ENCODE assay signal across 1 cellular context in the genomic region with DNA sequence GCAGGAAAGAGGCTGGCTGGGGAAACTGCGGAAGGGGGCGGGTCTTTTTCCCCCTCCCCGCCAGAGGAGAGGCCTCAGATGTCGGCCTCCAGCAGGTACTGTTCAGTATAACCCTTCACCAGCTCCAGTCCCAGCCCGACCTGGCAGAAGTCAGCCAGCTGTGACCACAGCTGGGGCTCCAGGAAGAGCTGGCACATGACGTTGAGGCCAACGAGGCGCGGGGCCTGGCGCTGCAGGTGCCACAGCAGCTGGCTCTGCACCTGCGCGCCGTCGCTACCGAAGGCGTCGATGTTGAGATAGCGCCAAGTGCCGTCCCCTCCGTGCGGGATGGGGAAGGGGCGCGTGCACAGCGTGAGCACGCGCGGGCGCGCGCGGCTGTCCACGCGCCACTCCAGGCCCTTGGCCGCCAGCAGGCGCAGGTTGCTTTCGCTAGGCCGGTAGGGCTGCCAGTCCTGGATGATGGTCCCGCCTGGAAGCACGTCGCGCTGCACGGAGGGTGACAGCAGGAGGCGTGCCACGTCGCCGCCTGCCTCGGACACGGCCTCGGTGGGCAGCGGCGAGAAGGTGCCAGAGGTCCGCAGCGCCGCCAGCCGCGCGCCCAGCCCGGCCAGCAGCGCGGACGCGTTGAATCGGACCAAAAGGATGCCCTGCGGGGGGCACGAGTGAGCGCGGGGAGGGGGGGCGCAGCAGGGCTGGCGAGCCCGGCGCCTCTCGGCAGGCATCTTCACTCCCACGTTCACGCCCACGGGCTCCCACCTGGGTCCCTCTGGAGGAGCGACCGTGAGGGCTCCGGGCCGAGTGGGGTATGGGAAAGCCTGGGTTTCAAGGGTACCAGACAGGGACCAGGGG.
TF ChIP-seq lines count a peak whose summit lies in the region.

No MANE protein-coding gene starts in this region.

TF ChIP-seq in GM23338, 12 proteins besides CTCF, POLR2A, EP300 and RAD21 (continued from another document):
- TF ChIP-seq, protein P1, sequence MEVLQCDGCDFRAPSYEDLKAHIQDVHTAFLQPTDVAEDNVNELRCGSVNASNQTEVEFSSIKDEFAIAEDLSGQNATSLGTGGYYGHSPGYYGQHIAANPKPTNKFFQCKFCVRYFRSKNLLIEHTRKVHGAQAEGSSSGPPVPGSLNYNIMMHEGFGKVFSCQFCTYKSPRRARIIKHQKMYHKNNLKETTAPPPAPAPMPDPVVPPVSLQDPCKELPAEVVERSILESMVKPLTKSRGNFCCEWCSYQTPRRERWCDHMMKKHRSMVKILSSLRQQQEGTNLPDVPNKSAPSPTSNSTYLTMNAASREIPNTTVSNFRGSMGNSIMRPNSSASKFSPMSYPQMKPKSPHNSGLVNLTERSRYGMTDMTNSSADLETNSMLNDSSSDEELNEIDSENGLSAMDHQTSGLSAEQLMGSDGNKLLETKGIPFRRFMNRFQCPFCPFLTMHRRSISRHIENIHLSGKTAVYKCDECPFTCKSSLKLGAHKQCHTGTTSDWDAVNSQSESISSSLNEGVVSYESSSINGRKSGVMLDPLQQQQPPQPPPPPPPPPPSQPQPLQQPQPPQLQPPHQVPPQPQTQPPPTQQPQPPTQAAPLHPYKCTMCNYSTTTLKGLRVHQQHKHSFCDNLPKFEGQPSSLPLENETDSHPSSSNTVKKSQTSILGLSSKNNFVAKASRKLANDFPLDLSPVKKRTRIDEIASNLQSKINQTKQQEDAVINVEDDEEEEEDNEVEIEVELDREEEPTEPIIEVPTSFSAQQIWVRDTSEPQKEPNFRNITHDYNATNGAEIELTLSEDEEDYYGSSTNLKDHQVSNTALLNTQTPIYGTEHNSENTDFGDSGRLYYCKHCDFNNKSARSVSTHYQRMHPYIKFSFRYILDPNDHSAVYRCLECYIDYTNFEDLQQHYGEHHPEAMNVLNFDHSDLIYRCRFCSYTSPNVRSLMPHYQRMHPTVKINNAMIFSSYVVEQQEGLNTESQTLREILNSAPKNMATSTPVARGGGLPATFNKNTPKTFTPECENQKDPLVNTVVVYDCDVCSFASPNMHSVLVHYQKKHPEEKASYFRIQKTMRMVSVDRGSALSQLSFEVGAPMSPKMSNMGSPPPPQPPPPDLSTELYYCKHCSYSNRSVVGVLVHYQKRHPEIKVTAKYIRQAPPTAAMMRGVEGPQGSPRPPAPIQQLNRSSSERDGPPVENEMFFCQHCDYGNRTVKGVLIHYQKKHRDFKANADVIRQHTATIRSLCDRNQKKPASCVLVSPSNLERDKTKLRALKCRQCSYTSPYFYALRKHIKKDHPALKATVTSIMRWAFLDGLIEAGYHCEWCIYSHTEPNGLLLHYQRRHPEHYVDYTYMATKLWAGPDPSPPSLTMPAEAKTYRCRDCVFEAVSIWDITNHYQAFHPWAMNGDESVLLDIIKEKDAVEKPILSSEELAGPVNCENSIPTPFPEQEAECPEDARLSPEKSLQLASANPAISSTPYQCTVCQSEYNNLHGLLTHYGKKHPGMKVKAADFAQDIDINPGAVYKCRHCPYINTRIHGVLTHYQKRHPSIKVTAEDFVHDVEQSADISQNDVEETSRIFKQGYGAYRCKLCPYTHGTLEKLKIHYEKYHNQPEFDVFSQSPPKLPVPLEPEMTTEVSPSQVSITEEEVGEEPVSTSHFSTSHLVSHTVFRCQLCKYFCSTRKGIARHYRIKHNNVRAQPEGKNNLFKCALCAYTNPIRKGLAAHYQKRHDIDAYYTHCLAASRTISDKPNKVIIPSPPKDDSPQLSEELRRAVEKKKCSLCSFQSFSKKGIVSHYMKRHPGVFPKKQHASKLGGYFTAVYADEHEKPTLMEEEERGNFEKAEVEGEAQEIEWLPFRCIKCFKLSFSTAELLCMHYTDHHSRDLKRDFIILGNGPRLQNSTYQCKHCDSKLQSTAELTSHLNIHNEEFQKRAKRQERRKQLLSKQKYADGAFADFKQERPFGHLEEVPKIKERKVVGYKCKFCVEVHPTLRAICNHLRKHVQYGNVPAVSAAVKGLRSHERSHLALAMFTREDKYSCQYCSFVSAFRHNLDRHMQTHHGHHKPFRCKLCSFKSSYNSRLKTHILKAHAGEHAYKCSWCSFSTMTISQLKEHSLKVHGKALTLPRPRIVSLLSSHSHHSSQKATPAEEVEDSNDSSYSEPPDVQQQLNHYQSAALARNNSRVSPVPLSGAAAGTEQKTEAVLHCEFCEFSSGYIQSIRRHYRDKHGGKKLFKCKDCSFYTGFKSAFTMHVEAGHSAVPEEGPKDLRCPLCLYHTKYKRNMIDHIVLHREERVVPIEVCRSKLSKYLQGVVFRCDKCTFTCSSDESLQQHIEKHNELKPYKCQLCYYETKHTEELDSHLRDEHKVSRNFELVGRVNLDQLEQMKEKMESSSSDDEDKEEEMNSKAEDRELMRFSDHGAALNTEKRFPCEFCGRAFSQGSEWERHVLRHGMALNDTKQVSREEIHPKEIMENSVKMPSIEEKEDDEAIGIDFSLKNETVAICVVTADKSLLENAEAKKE (CRISPR knock-in tag; IDR thresholded peaks at IDR 0.05), result no peak
- TF ChIP-seq EZH2phosphoT487 (IDR thresholded peaks at IDR 0.05; ENCODE audit: unreplicated experiment) (peak; percentile 43), CREB1 (CRISPR knock-in tag; IDR thresholded peaks at IDR 0.05; ENCODE audit: low read depth) (peak; percentile 30; the same call in 1 of the 2 replicates), ZNF331 (CRISPR knock-in tag; IDR thresholded peaks at IDR 0.05; ENCODE audit: low read depth) (no peak), ZNF114 (CRISPR knock-in tag; IDR thresholded peaks at IDR 0.05) (no peak), STAT1 (IDR thresholded peaks at IDR 0.05; ENCODE audit: unreplicated experiment) (no peak), NANOG (IDR thresholded peaks at IDR 0.05; ENCODE audit: borderline replicate concordance) (no peak), POLR2AphosphoS5 (IDR thresholded peaks at IDR 0.05; ENCODE audit: low read depth) (no peak; the same call in 1 of the 2 replicates)
- TF ChIP-seq, protein P2, sequence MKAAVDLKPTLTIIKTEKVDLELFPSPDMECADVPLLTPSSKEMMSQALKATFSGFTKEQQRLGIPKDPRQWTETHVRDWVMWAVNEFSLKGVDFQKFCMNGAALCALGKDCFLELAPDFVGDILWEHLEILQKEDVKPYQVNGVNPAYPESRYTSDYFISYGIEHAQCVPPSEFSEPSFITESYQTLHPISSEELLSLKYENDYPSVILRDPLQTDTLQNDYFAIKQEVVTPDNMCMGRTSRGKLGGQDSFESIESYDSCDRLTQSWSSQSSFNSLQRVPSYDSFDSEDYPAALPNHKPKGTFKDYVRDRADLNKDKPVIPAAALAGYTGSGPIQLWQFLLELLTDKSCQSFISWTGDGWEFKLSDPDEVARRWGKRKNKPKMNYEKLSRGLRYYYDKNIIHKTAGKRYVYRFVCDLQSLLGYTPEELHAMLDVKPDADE (IDR thresholded peaks at IDR 0.05), result no peak
- TF ChIP-seq, protein P3, sequence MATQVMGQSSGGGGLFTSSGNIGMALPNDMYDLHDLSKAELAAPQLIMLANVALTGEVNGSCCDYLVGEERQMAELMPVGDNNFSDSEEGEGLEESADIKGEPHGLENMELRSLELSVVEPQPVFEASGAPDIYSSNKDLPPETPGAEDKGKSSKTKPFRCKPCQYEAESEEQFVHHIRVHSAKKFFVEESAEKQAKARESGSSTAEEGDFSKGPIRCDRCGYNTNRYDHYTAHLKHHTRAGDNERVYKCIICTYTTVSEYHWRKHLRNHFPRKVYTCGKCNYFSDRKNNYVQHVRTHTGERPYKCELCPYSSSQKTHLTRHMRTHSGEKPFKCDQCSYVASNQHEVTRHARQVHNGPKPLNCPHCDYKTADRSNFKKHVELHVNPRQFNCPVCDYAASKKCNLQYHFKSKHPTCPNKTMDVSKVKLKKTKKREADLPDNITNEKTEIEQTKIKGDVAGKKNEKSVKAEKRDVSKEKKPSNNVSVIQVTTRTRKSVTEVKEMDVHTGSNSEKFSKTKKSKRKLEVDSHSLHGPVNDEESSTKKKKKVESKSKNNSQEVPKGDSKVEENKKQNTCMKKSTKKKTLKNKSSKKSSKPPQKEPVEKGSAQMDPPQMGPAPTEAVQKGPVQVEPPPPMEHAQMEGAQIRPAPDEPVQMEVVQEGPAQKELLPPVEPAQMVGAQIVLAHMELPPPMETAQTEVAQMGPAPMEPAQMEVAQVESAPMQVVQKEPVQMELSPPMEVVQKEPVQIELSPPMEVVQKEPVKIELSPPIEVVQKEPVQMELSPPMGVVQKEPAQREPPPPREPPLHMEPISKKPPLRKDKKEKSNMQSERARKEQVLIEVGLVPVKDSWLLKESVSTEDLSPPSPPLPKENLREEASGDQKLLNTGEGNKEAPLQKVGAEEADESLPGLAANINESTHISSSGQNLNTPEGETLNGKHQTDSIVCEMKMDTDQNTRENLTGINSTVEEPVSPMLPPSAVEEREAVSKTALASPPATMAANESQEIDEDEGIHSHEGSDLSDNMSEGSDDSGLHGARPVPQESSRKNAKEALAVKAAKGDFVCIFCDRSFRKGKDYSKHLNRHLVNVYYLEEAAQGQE (IDR thresholded peaks at IDR 0.05; ENCODE audit: unreplicated experiment), result no peak
